ENCODE assay signal across 13 cellular contexts in genomic region chr7:123961731-123962130, GRCh38.
DNase-seq lines count a peak whose midpoint lies in the region; ATAC-seq lines count a peak whose summit lies in the region.
"Had no signal": no experiment of that assay in that cellular context is flagged by ENCODE, and none has a peak within 500 bp of the region (broad histone marks: within the 10 kb centered on the region; RNA-seq: fewer than 3 reads in every experiment).

No MANE protein-coding gene starts in this region.

- DNase-seq in NCI-H748 (lab: John Stamatoyannopoulos, UW; ENCODE audit: unreplicated experiment): peak; percentile 9
- DNase-seq in NCI-H748 treated with DMSO at 0.1 percent for 48 hours (lab: John Stamatoyannopoulos, UW): no peak
- DNase-seq in OCI-M1 (lab: John Stamatoyannopoulos, UW): peak; percentile 51
- peak; percentile 85 for DNase-seq in glomerular visceral epithelial cell (ENCODE audit: extremely low spot score)
- no peak for DNase-seq in cortex of kidney (lab: John Stamatoyannopoulos, UW)
- no peak for DNase-seq in stimulated activated naive CD4-positive, alpha-beta T cell (lab: John Stamatoyannopoulos, UW)
- DNase-seq: activated B cell treated with CpG ODN at 0.5 μM for 24 hours, amniotic stem cell, COR-L47, ovary, testis had no signal

- peak; percentile 64 for ATAC-seq in GM21717 (IDR thresholded peaks at IDR 0.05; ENCODE audit: unreplicated experiment)
- no peak for ATAC-seq in HG03135 (IDR thresholded peaks at IDR 0.05; ENCODE audit: unreplicated experiment)

Comparison
In these comparisons a context has a peak if more than half of its experiments do, and no peak if none do; other contexts are left out.
1. DNase-seq: peak in NCI-H748 (single experiment), OCI-M1 (single experiment) and glomerular visceral epithelial cell (single experiment); none in NCI-H748 treated with DMSO at 0.1 percent for 48 hours (single experiment), cortex of kidney (single experiment) and stimulated activated naive CD4-positive, alpha-beta T cell (0 of 6).